25 cellular contexts compared by ENCODE assay signal in the genomic region with DNA sequence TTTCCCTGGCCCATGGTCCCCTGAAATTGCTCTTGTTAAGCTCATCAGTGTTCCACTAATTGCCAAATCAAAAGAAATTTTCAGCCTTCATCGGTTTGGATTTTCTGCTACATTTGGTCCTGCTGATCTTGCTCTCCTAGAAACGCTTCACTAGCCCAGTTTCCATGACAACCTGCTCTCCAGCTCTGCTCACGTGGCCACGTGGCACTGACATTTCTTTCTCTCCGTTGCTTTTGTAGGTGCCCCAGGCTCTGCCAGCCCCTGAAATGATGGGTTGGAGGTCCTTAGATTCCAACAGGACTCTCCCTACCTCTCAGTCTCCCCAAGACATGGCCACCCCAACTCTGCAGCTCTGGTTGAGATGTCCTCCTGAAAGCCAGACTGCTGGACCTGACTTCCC. TPM values are rescaled to one million over a fixed set of nuclear protein-coding genes. Genes with fewer than 3 reads are reported as not detected.
DNase-seq lines count a peak whose midpoint lies in the region; ATAC-seq, FAIRE-seq and TF ChIP-seq lines count a peak whose summit lies in the region.
"Had no signal": no experiment of that assay in that cellular context is flagged by ENCODE, and none has a peak within 500 bp of the region (broad histone marks: within the 10 kb centered on the region; RNA-seq: fewer than 3 reads in every experiment).

No MANE protein-coding gene starts in this region.

- no peak for TF ChIP-seq POLR2A in HepG2 (IDR thresholded peaks at IDR 0.05; ENCODE audit: insufficient read depth in 1 of 2, low read depth in 2 of 2, low read length in 2 of 2)
- TF ChIP-seq POLR2A in right lobe of liver (IDR thresholded peaks at IDR 0.05): no peak

- CTCF ChIA-PET in HepG2 (lab: Yijun Ruan, JAX; ENCODE audit: low intra/inter-chr PET ratio, low total read pairs): no interaction called here
- CTCF ChIA-PET in naive thymus-derived CD4-positive, alpha-beta T cell (lab: Charles Lee): no interaction called here

- in situ Hi-C loops in HepG2 (cut with HindIII; ENCODE audit: extremely low pct_ligation_motif_present, low pct_unique_long_range_greater_than_20kb): no loop called here

- no peak overlapping the region for H3K9ac ChIP-seq in HepG2 (ENCODE audit: insufficient read depth, low read depth, low read length)

- WGBS in HepG2 (ENCODE audit: low lambda C conversion rate): 15% methylated on average over 5 of the region's 5 CpGs
- WGBS in right lobe of liver (ENCODE audit: insufficient coverage, low coverage, low lambda C conversion rate, missing lambda C conversion rate): 80% methylated on average over 5 of the region's 5 CpGs

- FAIRE-seq in HepG2 (lab: Jason Lieb, UNC): no peak
- FAIRE-seq: RCC 7860 had no signal

- H3K9me3 Mint-ChIP-seq in naive thymus-derived CD4-positive, alpha-beta T cell: peaks cover 0 to 8% (median 0%) of the 10 kb centered on the region in 11 donors
- H3K9me3 Mint-ChIP-seq: dendritic cell treated with granulocyte-macrophage colony-stimulating factor and Interleukin-4, amounts not matched to agents 40 ng/mL and 50 ng/mL, for 4 days had no signal

- no peaks in the 10 kb centered on the region for H3K9me3 ChIP-seq in HepG2 (ENCODE audit: low read length)
- H3K9me3 ChIP-seq in right lobe of liver: no peaks in the 10 kb centered on the region
- H3K9me3 ChIP-seq in naive thymus-derived CD4-positive, alpha-beta T cell (ENCODE audit: control insufficient read depth in 2 of 3, low read length in 3 of 3): no peaks in the 10 kb centered on the region
- H3K9me3 ChIP-seq: prostate gland had no signal

- intact Hi-C loops in HepG2 (cut with micrococcal nuclease; ENCODE audit: unreplicated experiment) (no loop called here), right lobe of liver (cut with DNase I) (no loop called here)
- intact Hi-C loops in naive thymus-derived CD4-positive, alpha-beta T cell (cut with micrococcal nuclease): no loop called here

- H3K36me3 Mint-ChIP-seq in naive thymus-derived CD4-positive, alpha-beta T cell: peaks cover 0 to 5% (median 0%) of the 10 kb centered on the region in 5 donors
- H3K36me3 Mint-ChIP-seq: CD4-positive, CD25-positive, alpha-beta regulatory T cell had no signal

- H3K4me3 Mint-ChIP-seq in naive thymus-derived CD4-positive, alpha-beta T cell: no peak overlapping the region
- H3K4me3 Mint-ChIP-seq: activated naive CD4-positive, alpha-beta T cell treated with anti-CD3 and anti-CD28 coated beads, Interleukin-2, amount 50 U/mL, for 24 hours; CD4-positive, CD25-positive, alpha-beta regulatory T cell; dendritic cell treated with granulocyte-macrophage colony-stimulating factor and Interleukin-4, amounts not matched to agents 40 ng/mL and 50 ng/mL, for 4 days; memory B cell; naive thymus-derived CD8-positive, alpha-beta T cell had no signal

- no peaks in the 10 kb centered on the region for H4K20me1 ChIP-seq in HepG2 (ENCODE audit: insufficient read depth, low read length)

- peaks cover 0 to 7% (median 0%) of the 10 kb centered on the region in 7 donors for H3K4me1 Mint-ChIP-seq in naive thymus-derived CD4-positive, alpha-beta T cell
- H3K4me1 Mint-ChIP-seq: activated naive CD4-positive, alpha-beta T cell treated with anti-CD3 and anti-CD28 coated beads, Interleukin-2, amount 50 U/mL, for 24 hours; CD4-positive, CD25-positive, alpha-beta regulatory T cell; naive thymus-derived CD8-positive, alpha-beta T cell had no signal

- no peak overlapping the region for H2AFZ ChIP-seq in HepG2 (ENCODE audit: low read length)

- H3K36me3 ChIP-seq in HepG2 (replicated peaks in 1 of 2; ENCODE audit: control insufficient read depth in 1 of 2, insufficient read depth in 2 of 2, low read length in 2 of 2) (no peaks in the 10 kb centered on the region), right lobe of liver (no peaks in the 10 kb centered on the region)
- H3K36me3 ChIP-seq in naive thymus-derived CD4-positive, alpha-beta T cell (ENCODE audit: control insufficient read depth in 2 of 3, insufficient read depth in 3 of 3, low read length in 3 of 3): no peaks in the 10 kb centered on the region
- H3K36me3 ChIP-seq: brain microvascular endothelial cell, prostate gland had no signal

- POLR2A ChIA-PET in HepG2 (lab: Yijun Ruan, JAX): no interaction called here
- POLR2A ChIA-PET in naive thymus-derived CD4-positive, alpha-beta T cell (lab: Charles Lee): no interaction called here

- DNase-seq in HepG2 (ENCODE audit: low spot score): no peak
- no peak for DNase-seq in right lobe of liver
- DNase-seq in left kidney (ENCODE audit: low read depth, low spot score): peak; percentile 92
- DNase-seq in pons (ENCODE audit: low spot score): no peak
- DNase-seq in AG08396 (ENCODE audit: low spot score): no peak
- DNase-seq in ecto neural progenitor cell (ENCODE audit: low spot score): no peak
- no peak for DNase-seq in naive thymus-derived CD4-positive, alpha-beta T cell
- DNase-seq: ACHN; activated CD8-positive, alpha-beta memory T cell treated with anti-CD3 and anti-CD28 coated beads for 24 hours; activated T-cell treated with anti-CD3 and anti-CD28 coated beads, Interleukin-2, amount 50 U/mL, for 48 hours; brain microvascular endothelial cell; CD4-positive, CD25-positive, alpha-beta regulatory T cell; foreskin keratinocyte; KG1; naive thymus-derived CD8-positive, alpha-beta T cell; NCI-H1048; NCI-H2171 treated with DMSO at 0.1 percent for 48 hours; NK-92 treated with Interleukin-12 subunit alpha and Interleukin-12 subunit beta, amount 100 ng/mL, for 24 hours had no signal

- H3K27me3 Mint-ChIP-seq in naive thymus-derived CD4-positive, alpha-beta T cell: peaks cover 0 to 15% (median 12%) of the 10 kb centered on the region in 5 donors

- H3K4me1 ChIP-seq in HepG2 (ENCODE audit: insufficient read depth, low read length) (no peaks in the 10 kb centered on the region), right lobe of liver (no peaks in the 10 kb centered on the region)
- no peaks in the 10 kb centered on the region for H3K4me1 ChIP-seq in naive thymus-derived CD4-positive, alpha-beta T cell (ENCODE audit: control insufficient read depth in 2 of 2, insufficient read depth in 2 of 2, low read length in 2 of 2)
- H3K4me1 ChIP-seq: foreskin keratinocyte, prostate gland had no signal

- no TSS peak for BruUV-seq in HepG2 (replicated peaks; lab: Mats Ljungman, UMichigan)

- TF ChIP-seq RAD21 in HepG2 (CRISPR knock-in tag; IDR thresholded peaks at IDR 0.05): no peak

- no peak for ATAC-seq in HepG2
- no peak for ATAC-seq in right lobe of liver
- ATAC-seq in naive thymus-derived CD4-positive, alpha-beta T cell: no peak
- ATAC-seq: activated CD4-positive, CD25-positive, alpha-beta regulatory T cell treated with anti-CD3 and anti-CD28 coated beads, Interleukin-2, amount 50 U/mL, for 24 hours; foreskin keratinocyte; naive thymus-derived CD8-positive, alpha-beta T cell had no signal

- TF ChIP-seq CTCF in HepG2 (CRISPR knock-in tag; IDR thresholded peaks at IDR 0.05) (no peak), right lobe of liver (IDR thresholded peaks at IDR 0.05) (no peak)

- H3K27ac Mint-ChIP-seq in naive thymus-derived CD4-positive, alpha-beta T cell: no peak overlapping the region
- H3K27ac Mint-ChIP-seq: activated naive CD4-positive, alpha-beta T cell treated with anti-CD3 and anti-CD28 coated beads, Interleukin-2, amount 50 U/mL, for 24 hours; dendritic cell treated with granulocyte-macrophage colony-stimulating factor and Interleukin-4, amounts not matched to agents 40 ng/mL and 50 ng/mL, for 4 days; memory B cell; naive thymus-derived CD8-positive, alpha-beta T cell had no signal

- no peak overlapping the region for H3K4me2 ChIP-seq in HepG2 (ENCODE audit: low read depth, low read length)

- peaks cover 5 to 61% of the 10 kb centered on the region in 2 experiments; a peak in 4 of 5 replicates for H3K27me3 ChIP-seq in HepG2 (ENCODE audit: control insufficient read depth in 1 of 2, insufficient read depth in 2 of 2, low read length in 2 of 2)
- no peaks in the 10 kb centered on the region for H3K27me3 ChIP-seq in right lobe of liver
- H3K27me3 ChIP-seq in naive thymus-derived CD4-positive, alpha-beta T cell (ENCODE audit: control insufficient read depth in 2 of 2, insufficient read depth in 2 of 2, low read length in 2 of 2): no peaks in the 10 kb centered on the region

- H3K27ac ChIP-seq in HepG2 (ENCODE audit: extremely low read length, insufficient read depth, low read length): no peak overlapping the region
- no peak overlapping the region for H3K27ac ChIP-seq in right lobe of liver
- peak overlapping the region; percentile 29 for H3K27ac ChIP-seq in angular gyrus (ENCODE audit: low read depth, low read length)
- no peak overlapping the region for H3K27ac ChIP-seq in naive thymus-derived CD4-positive, alpha-beta T cell (ENCODE audit: low read depth, low read length)
- H3K27ac ChIP-seq: brain microvascular endothelial cell, foreskin keratinocyte, prostate gland had no signal

- no peak for TF ChIP-seq EP300 in HepG2 (IDR thresholded peaks at IDR 0.05; ENCODE audit: low read depth in 2 of 2, low read length in 2 of 2)
- TF ChIP-seq EP300 in HepG2 (CRISPR knock-in tag; IDR thresholded peaks at IDR 0.05; ENCODE audit: borderline replicate concordance): no peak

- H3K4me3 ChIP-seq in HepG2 (replicated peaks in 1 of 3; ENCODE audit: insufficient read depth in 1 of 3, low read depth in 2 of 3, low read length in 3 of 3) (no peak overlapping the region), right lobe of liver (no peak overlapping the region)
- no peak overlapping the region for H3K4me3 ChIP-seq in naive thymus-derived CD4-positive, alpha-beta T cell (ENCODE audit: low read length)
- H3K4me3 ChIP-seq: prostate gland had no signal

- H3K79me2 ChIP-seq in HepG2 (ENCODE audit: insufficient read depth, low read length): no peaks in the 10 kb centered on the region

RNA-seq across cellular contexts. Expression of a gene that starts 45.8 kb away (rescaled TPM):
- total RNA-seq in HepG2 (2016; rRNA removed; fragmentation: Illumina TruSeq; extraction: Trizol): not detected in 2 replicates
- total RNA-seq in HepG2 (2016; cell fraction: cytosol; rRNA removed; fragmentation: Illumina TruSeq; extraction: Trizol; ENCODE audit: low read depth): not detected in 2 replicates
- not detected in 2 replicates for total RNA-seq in HepG2 (2016; cell fraction: insoluble cytoplasmic fraction; rRNA removed; fragmentation: Illumina TruSeq; extraction: Trizol)
- total RNA-seq in HepG2 (2016; cell fraction: membrane; rRNA removed; fragmentation: Illumina TruSeq; extraction: Trizol): not detected in 2 replicates
- not detected in 2 replicates for total RNA-seq in HepG2 (2016; cell fraction: nucleus; rRNA removed; fragmentation: Illumina TruSeq; extraction: Trizol)
- not detected in 2 replicates for polyA plus RNA-seq in HepG2 (2011; rRNA removed)
- not detected in 2 replicates for polyA plus RNA-seq in HepG2 (2011; cell fraction: cytosol; rRNA removed)
- not detected in 2 replicates for polyA plus RNA-seq in HepG2 (2011; cell fraction: nucleus; rRNA removed)
- 1.4 and 1.6 TPM in 2 replicates for polyA plus RNA-seq in HepG2 (2012)
- not detected in 2 replicates for polyA plus RNA-seq in HepG2 (2016; cell fraction: cytosol; fragmentation: Illumina TruSeq; extraction: Trizol; ENCODE audit: low read depth)
- polyA plus RNA-seq in HepG2 (2016; cell fraction: insoluble cytoplasmic fraction; fragmentation: Illumina TruSeq; extraction: Trizol; ENCODE audit: low read depth): not detected in 2 replicates
- not detected in 2 replicates for polyA plus RNA-seq in HepG2 (2016; cell fraction: membrane; fragmentation: Illumina TruSeq; extraction: Trizol; ENCODE audit: low read depth)
- not detected in 2 replicates for polyA plus RNA-seq in HepG2 (2016; cell fraction: nucleus; fragmentation: Illumina TruSeq; extraction: Trizol; ENCODE audit: insufficient read depth, low read depth)
- not detected in 2 replicates for polyA minus RNA-seq in HepG2 (2011; rRNA and poly(A)+ RNA removed; ENCODE audit: low replicate concordance)
- polyA minus RNA-seq in HepG2 (2011; cell fraction: cytosol; rRNA and poly(A)+ RNA removed): not detected in 2 replicates
- polyA minus RNA-seq in HepG2 (2011; cell fraction: nucleus; rRNA and poly(A)+ RNA removed): not detected in 2 replicates
- total RNA-seq in right lobe of liver: not detected
- total RNA-seq in naive thymus-derived CD4-positive, alpha-beta T cell: not detected
- polyA plus RNA-seq in naive thymus-derived CD4-positive, alpha-beta T cell: not detected
- total RNA-seq: CD4-positive, CD25-positive, alpha-beta regulatory T cell; naive thymus-derived CD8-positive, alpha-beta T cell had no signal
- polyA plus RNA-seq: CD4-positive, CD25-positive, alpha-beta regulatory T cell had no signal

RNA-seq across cellular contexts. Expression of a gene that starts 52.4 kb away (rescaled TPM):
- total RNA-seq in HepG2 (2016; rRNA removed; fragmentation: Illumina TruSeq; extraction: Trizol): 34.9 and 52.4 TPM in 2 replicates
- total RNA-seq in HepG2 (2016; cell fraction: cytosol; rRNA removed; fragmentation: Illumina TruSeq; extraction: Trizol; ENCODE audit: low read depth): 17.2 and 22.5 TPM in 2 replicates
- total RNA-seq in HepG2 (2016; cell fraction: insoluble cytoplasmic fraction; rRNA removed; fragmentation: Illumina TruSeq; extraction: Trizol): 38.0 and 49.3 TPM in 2 replicates
- total RNA-seq in HepG2 (2016; cell fraction: membrane; rRNA removed; fragmentation: Illumina TruSeq; extraction: Trizol): 51.0 and 56.2 TPM in 2 replicates
- 51.2 and 62.7 TPM in 2 replicates for total RNA-seq in HepG2 (2016; cell fraction: nucleus; rRNA removed; fragmentation: Illumina TruSeq; extraction: Trizol)
- 86.8 and 87.3 TPM in 2 replicates for polyA plus RNA-seq in HepG2 (2011; rRNA removed)
- 70.1 and 103 TPM in 2 replicates for polyA plus RNA-seq in HepG2 (2011; cell fraction: cytosol; rRNA removed)
- polyA plus RNA-seq in HepG2 (2011; cell fraction: nucleus; rRNA removed): 88.0 and 105 TPM in 2 replicates
- 48.1 and 53.7 TPM in 2 replicates for polyA plus RNA-seq in HepG2 (2012)
- polyA plus RNA-seq in HepG2 (2016; cell fraction: cytosol; fragmentation: Illumina TruSeq; extraction: Trizol; ENCODE audit: low read depth): 20.3 and 24.7 TPM in 2 replicates
- polyA plus RNA-seq in HepG2 (2016; cell fraction: insoluble cytoplasmic fraction; fragmentation: Illumina TruSeq; extraction: Trizol; ENCODE audit: low read depth): 48.7 and 55.1 TPM in 2 replicates
- polyA plus RNA-seq in HepG2 (2016; cell fraction: membrane; fragmentation: Illumina TruSeq; extraction: Trizol; ENCODE audit: low read depth): 52.2 and 55.0 TPM in 2 replicates
- 97.6 and 101 TPM in 2 replicates for polyA plus RNA-seq in HepG2 (2016; cell fraction: nucleus; fragmentation: Illumina TruSeq; extraction: Trizol; ENCODE audit: insufficient read depth, low read depth)
- polyA minus RNA-seq in HepG2 (2011; rRNA and poly(A)+ RNA removed; ENCODE audit: low replicate concordance): 129 and 137 TPM in 2 replicates
- polyA minus RNA-seq in HepG2 (2011; cell fraction: cytosol; rRNA and poly(A)+ RNA removed): 28.5 and 36.9 TPM in 2 replicates
- polyA minus RNA-seq in HepG2 (2011; cell fraction: nucleus; rRNA and poly(A)+ RNA removed): 87.7 and 95.1 TPM in 2 replicates
- 10 to 100 TPM; 32.7 to 75.5 (median 47.8) TPM for total RNA-seq in right lobe of liver
- 10 to 100 TPM; 42.1 to 94.7 (median 73.4) TPM for total RNA-seq in naive thymus-derived CD4-positive, alpha-beta T cell
- 10 to 100 TPM; 88.0 to 93.4 TPM for polyA plus RNA-seq in naive thymus-derived CD4-positive, alpha-beta T cell
